ENCODE assay signal across 9 cellular contexts in the genomic region with DNA sequence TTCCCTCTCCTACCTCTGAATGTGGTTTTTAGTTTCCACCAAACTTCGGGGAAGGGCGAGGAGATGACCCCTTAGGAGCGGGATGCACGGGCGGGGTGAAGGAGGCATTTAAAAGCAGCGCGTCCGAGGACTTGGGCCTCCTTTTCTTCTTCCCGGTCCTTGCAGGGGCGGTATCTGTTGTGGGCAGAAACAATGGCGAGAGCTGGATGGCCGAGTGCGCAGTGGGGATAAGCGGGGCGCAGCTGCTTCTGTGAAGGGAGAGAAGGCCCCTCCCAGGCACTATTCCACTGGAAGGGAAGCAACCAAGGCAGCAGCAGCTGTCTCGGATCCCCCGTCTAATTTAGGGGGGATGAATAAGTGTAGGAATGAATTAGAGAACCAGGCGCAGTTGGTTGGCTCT. TPM values are rescaled to one million over a fixed set of nuclear protein-coding genes. Genes with fewer than 3 reads are reported as not detected.
DNase-seq lines count a peak whose midpoint lies in the region; ATAC-seq, FAIRE-seq and TF ChIP-seq lines count a peak whose summit lies in the region.
"Had no signal": no experiment of that assay in that cellular context is flagged by ENCODE, and none has a peak within 500 bp of the region (broad histone marks: within the 10 kb centered on the region; RNA-seq: fewer than 3 reads in every experiment).

No MANE protein-coding gene starts in this region.

- H4K20me1 ChIP-seq in HCT116 (ENCODE audit: insufficient read depth) (peaks cover 15% of the 10 kb centered on the region; the same call in 1 of the 2 replicates), astrocyte (ENCODE audit: insufficient read depth, low read length) (peaks cover 50% of the 10 kb centered on the region)

- no peaks in the 10 kb centered on the region for H3K36me3 Mint-ChIP-seq in astrocyte (ENCODE audit: low read depth, unreplicated experiment)
- peaks cover 8% of the 10 kb centered on the region for H3K36me3 Mint-ChIP-seq in progenitor cell of endocrine pancreas (ENCODE audit: insufficient read depth)

- peak; percentile 34 for DNase-seq in CD1c-positive myeloid dendritic cell (ENCODE audit: extremely low spot score)
- no peak for DNase-seq in HCT116 (ENCODE audit: low read depth, low spot score)
- peak; percentile 25 to 64 (median 62) for DNase-seq in Peyer's patch
- peak; percentile 54 for DNase-seq in astrocyte (ENCODE audit: low read depth)
- peak; percentile 27 for DNase-seq in hepatic stellate cell (ENCODE audit: low spot score)
- DNase-seq in progenitor cell of endocrine pancreas (ENCODE audit: low spot score, unreplicated experiment) = peak; percentile 16

- H3K9me3 ChIP-seq in HCT116 (ENCODE audit: control insufficient read depth in 1 of 2, insufficient read depth in 1 of 2, low read depth in 1 of 2, low read length in 2 of 2) (no peaks in the 10 kb centered on the region), Peyer's patch (no peaks in the 10 kb centered on the region), astrocyte (ENCODE audit: insufficient read depth, low read depth, low read length) (no peaks in the 10 kb centered on the region)

- H3K27me3 Mint-ChIP-seq in astrocyte (ENCODE audit: low read depth, unreplicated experiment) (no peaks in the 10 kb centered on the region), progenitor cell of endocrine pancreas (no peaks in the 10 kb centered on the region)

- peak overlapping the region; percentile 95 for H3K27ac ChIP-seq in HCT116 (ENCODE audit: low read depth, low read length)
- H3K27ac ChIP-seq in Peyer's patch = peak overlapping the region; percentile 97 to 100 (median 98)
- peak overlapping the region; percentile 99 for H3K27ac ChIP-seq in astrocyte (ENCODE audit: low read depth, low read length)

- no peak overlapping the region for H2AFZ ChIP-seq in HCT116 (ENCODE audit: low read depth, low read length, poor library complexity, severe bottlenecking)
- peak overlapping the region; percentile 96 for H2AFZ ChIP-seq in astrocyte (ENCODE audit: low read depth, low read length)

- intact Hi-C loops in HCT116 (cut with micrococcal nuclease) = no loop called here

- peak overlapping the region; percentile 98 for H3K27ac Mint-ChIP-seq in astrocyte (ENCODE audit: unreplicated experiment)
- peak overlapping the region; percentile 98 for H3K27ac Mint-ChIP-seq in progenitor cell of endocrine pancreas

- H3K79me2 ChIP-seq in HCT116 (ENCODE audit: insufficient read depth, low read length) (peaks cover 59% of the 10 kb centered on the region), astrocyte (ENCODE audit: insufficient read depth, low read length) (peaks cover 61% of the 10 kb centered on the region)

- TF ChIP-seq CTCF in HCT116 (IDR thresholded peaks at IDR 0.05 in 2 of 3, conservative IDR thresholded peaks at IDR 0.05 in 1 of 3; ENCODE audit: borderline replicate concordance in 1 of 3, insufficient read depth in 1 of 3, low read depth in 2 of 3, low read length in 2 of 3) (no peak), Peyer's patch (IDR thresholded peaks at IDR 0.05) (no peak), astrocyte (IDR thresholded peaks at IDR 0.05; ENCODE audit: insufficient read depth, low read depth, low read length) (no peak), progenitor cell of endocrine pancreas (IDR thresholded peaks at IDR 0.05; ENCODE audit: unreplicated experiment) (no peak)

- no peaks in the 10 kb centered on the region for H3K9me2 ChIP-seq in HCT116 (ENCODE audit: insufficient read depth)

- BruUV-seq in HCT116 (replicated peaks; lab: Mats Ljungman, UMichigan) = TSS peak; percentile 44

- RAD21 ChIA-PET in HCT116 (lab: Charles Lee; ENCODE audit: low non-redundant PET in 1 of 2, low total read pairs in 2 of 2, uncharacterized antibody in 2 of 2, unreplicated experiment in 2 of 2) = no interaction called here

- H3K9ac ChIP-seq in HCT116 (ENCODE audit: low read length) = peak overlapping the region; percentile 85
- peak overlapping the region; percentile 97 for H3K9ac ChIP-seq in astrocyte (ENCODE audit: low read length)

- H3K36me3 ChIP-seq in HCT116 (ENCODE audit: control insufficient read depth in 1 of 2, insufficient read depth in 2 of 2, low read length in 2 of 2) (peaks cover 18 to 20% of the 10 kb centered on the region in 2 experiments; a peak in 3 of 4 replicates), Peyer's patch (peaks cover 0 to 18% (median 0%) of the 10 kb centered on the region in 3 donors), astrocyte (ENCODE audit: insufficient read depth, low read length) (peaks cover 10% of the 10 kb centered on the region)

- H3K4me3 ChIP-seq in HCT116 (replicated peaks in 1 of 2; ENCODE audit: low read depth in 1 of 2, low read length in 2 of 2) = peak overlapping the region; percentile 66 to 87
- peak overlapping the region; percentile 79 to 95 (median 86) for H3K4me3 ChIP-seq in Peyer's patch
- peak overlapping the region; percentile 99 for H3K4me3 ChIP-seq in astrocyte (ENCODE audit: insufficient read depth, low read depth, low read length)

- ATAC-seq in HCT116 = peak; percentile 18; the same call in 1 of the 2 replicates
- ATAC-seq in HG03095 (IDR thresholded peaks at IDR 0.05; ENCODE audit: unreplicated experiment) = no peak
- no peak for ATAC-seq in GM21737 (IDR thresholded peaks at IDR 0.05; ENCODE audit: unreplicated experiment)

- no peak for TF ChIP-seq POLR2A in HCT116 (IDR thresholded peaks at IDR 0.05; ENCODE audit: borderline replicate concordance, extremely low read depth, insufficient read depth, insufficient read length)
- TF ChIP-seq POLR2A in Peyer's patch (IDR thresholded peaks at IDR 0.05) = no peak

- TF ChIP-seq RAD21 in HCT116 (IDR thresholded peaks at IDR 0.05; ENCODE audit: low read depth) = no peak

- no peaks in the 10 kb centered on the region for H3K9me3 Mint-ChIP-seq in astrocyte (ENCODE audit: unreplicated experiment)
- H3K9me3 Mint-ChIP-seq in progenitor cell of endocrine pancreas (ENCODE audit: low read depth) = no peaks in the 10 kb centered on the region

- CTCF ChIA-PET in HCT116 (lab: Charles Lee) = no interaction called here

- H3K4me1 Mint-ChIP-seq in astrocyte (ENCODE audit: low read depth, unreplicated experiment) (peaks cover 9% of the 10 kb centered on the region), progenitor cell of endocrine pancreas (ENCODE audit: low read depth) (peaks cover 18% of the 10 kb centered on the region)

- H3K4me1 ChIP-seq in HCT116 (ENCODE audit: control insufficient read depth in 1 of 2, insufficient read depth in 2 of 2, low read length in 2 of 2) (peaks cover 3 to 16% of the 10 kb centered on the region in 2 experiments; a peak in 3 of 4 replicates), Peyer's patch (peaks cover 0 to 30% (median 6%) of the 10 kb centered on the region in 4 donors), astrocyte (ENCODE audit: insufficient read depth, low read length) (peaks cover 13% of the 10 kb centered on the region)

- POLR2A ChIA-PET in HCT116 (lab: Charles Lee) = no interaction called here

- no peak for FAIRE-seq in astrocyte (lab: Jason Lieb, UNC)
- FAIRE-seq: TTC549 had no signal

- H3K4me3 Mint-ChIP-seq in astrocyte (ENCODE audit: unreplicated experiment) = peak overlapping the region; percentile 98
- peak overlapping the region; percentile 89 for H3K4me3 Mint-ChIP-seq in progenitor cell of endocrine pancreas (ENCODE audit: low read depth)

- H3K4me2 ChIP-seq in HCT116 (ENCODE audit: low read length) (peak overlapping the region; percentile 79), astrocyte (ENCODE audit: low read length) (peak overlapping the region; percentile 89)

- H3K27me3 ChIP-seq in HCT116 (ENCODE audit: insufficient read depth, low read length) = no peaks in the 10 kb centered on the region
- no peaks in the 10 kb centered on the region for H3K27me3 ChIP-seq in Peyer's patch
- peaks cover 11% of the 10 kb centered on the region for H3K27me3 ChIP-seq in astrocyte (ENCODE audit: insufficient read depth, low read length)

TF ChIP-seq in HCT116, 20 proteins besides CTCF, POLR2A, EP300 and RAD21:
- TF ChIP-seq JUND (IDR thresholded peaks at IDR 0.05) (no peak), TCF7L2 (IDR thresholded peaks at IDR 0.05; ENCODE audit: borderline replicate concordance, extremely low read depth, insufficient read depth, insufficient read length) (no peak), YY1 (IDR thresholded peaks at IDR 0.05; ENCODE audit: extremely low read depth, insufficient replicate concordance, low read depth, low read length) (peak; percentile 28), FOSL1 (IDR thresholded peaks at IDR 0.05; ENCODE audit: low read depth) (no peak)
- TF ChIP-seq, protein P1, sequence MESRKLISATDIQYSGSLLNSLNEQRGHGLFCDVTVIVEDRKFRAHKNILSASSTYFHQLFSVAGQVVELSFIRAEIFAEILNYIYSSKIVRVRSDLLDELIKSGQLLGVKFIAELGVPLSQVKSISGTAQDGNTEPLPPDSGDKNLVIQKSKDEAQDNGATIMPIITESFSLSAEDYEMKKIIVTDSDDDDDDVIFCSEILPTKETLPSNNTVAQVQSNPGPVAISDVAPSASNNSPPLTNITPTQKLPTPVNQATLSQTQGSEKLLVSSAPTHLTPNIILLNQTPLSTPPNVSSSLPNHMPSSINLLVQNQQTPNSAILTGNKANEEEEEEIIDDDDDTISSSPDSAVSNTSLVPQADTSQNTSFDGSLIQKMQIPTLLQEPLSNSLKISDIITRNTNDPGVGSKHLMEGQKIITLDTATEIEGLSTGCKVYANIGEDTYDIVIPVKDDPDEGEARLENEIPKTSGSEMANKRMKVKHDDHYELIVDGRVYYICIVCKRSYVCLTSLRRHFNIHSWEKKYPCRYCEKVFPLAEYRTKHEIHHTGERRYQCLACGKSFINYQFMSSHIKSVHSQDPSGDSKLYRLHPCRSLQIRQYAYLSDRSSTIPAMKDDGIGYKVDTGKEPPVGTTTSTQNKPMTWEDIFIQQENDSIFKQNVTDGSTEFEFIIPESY (IDR thresholded peaks at IDR 0.05; ENCODE audit: extremely low read depth, insufficient replicate concordance, low read length) = no peak
- TF ChIP-seq, protein P2, sequence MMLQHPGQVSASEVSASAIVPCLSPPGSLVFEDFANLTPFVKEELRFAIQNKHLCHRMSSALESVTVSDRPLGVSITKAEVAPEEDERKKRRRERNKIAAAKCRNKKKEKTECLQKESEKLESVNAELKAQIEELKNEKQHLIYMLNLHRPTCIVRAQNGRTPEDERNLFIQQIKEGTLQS (IDR thresholded peaks at IDR 0.05) = no peak

RNA-seq across cellular contexts. Expression of gene SMARCA5, which starts 0.9 kb away (rescaled TPM):
- 61.2 TPM for total RNA-seq in HCT116 (2021; ENCODE audit: unreplicated experiment)
- polyA plus RNA-seq in HCT116 (2012) = 16.6 and 24.4 TPM in 2 replicates
- total RNA-seq in Peyer's patch = 10 to 100 TPM; 21.5 to 35.9 (median 26.2) TPM
- total RNA-seq in astrocyte = 63.1 and 69.0 TPM in 2 replicates
- total RNA-seq in progenitor cell of endocrine pancreas = 86.2 and 88.7 TPM in 2 replicates
